Comparison of ENCODE assay signal across 32 cellular contexts in the genomic region with DNA sequence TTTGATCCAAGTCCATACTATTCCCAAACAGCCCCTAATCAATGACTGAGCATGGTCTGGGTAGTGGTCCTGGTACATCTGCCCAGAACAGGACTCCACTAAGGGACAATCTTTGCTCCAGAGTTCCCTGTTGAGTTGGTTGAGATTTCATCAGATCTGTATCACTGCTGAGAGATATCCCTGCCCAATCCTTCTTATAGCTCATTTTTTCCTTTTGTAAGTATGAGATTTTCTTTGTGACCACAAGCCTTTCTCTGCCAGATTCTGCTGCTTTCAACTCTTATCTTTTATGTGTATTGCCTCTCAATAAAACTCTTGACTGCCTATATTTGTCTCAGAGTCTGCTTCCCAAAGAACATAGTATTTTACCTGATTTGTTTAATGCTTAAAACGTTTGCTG. TPM values are rescaled to one million over a fixed set of nuclear protein-coding genes. Genes with fewer than 3 reads are reported as not detected.
"Had no signal": no experiment of that assay in that cellular context is flagged by ENCODE, and none has a peak within 500 bp of the region (broad histone marks: within the 10 kb centered on the region; RNA-seq: fewer than 3 reads in every experiment).

No MANE protein-coding gene starts in this region.

- FAIRE-seq: RCC 7860 had no signal

- H3K27me3 ChIP-seq: ascending aorta, MG63 had no signal

- ATAC-seq: activated CD8-positive, alpha-beta T cell treated with anti-CD3 and anti-CD28 coated beads for 36 hours; activated T-cell treated with anti-CD3 and anti-CD28 coated beads, Interleukin-2, amount 50 U/mL, for 72 hours; activated T-helper 17 cell treated with anti-CD3 and anti-CD28 coated beads, Interleukin-2, amount 50 U/mL, for 72 hours; Right ventricle myocardium inferior had no signal

- DNase-seq: activated CD4-positive, alpha-beta T cell treated with anti-CD3 and anti-CD28 coated beads, Interleukin-2, amount 10 ng/mL, durations not matched to agents 24 days and 14 days; activated CD4-positive, alpha-beta T cell treated with anti-CD3 and anti-CD28 coated beads, Interleukin-2, amount 50 U/mL, for 4 hours; activated CD8-positive, alpha-beta T cell treated with anti-CD3 and anti-CD28 coated beads for 36 hours; activated effector memory CD4-positive, alpha-beta T cell treated with anti-CD3 and anti-CD28 coated beads, Interleukin-2, amount 50 U/mL, for 16 hours; activated naive CD4-positive, alpha-beta T cell; activated naive CD4-positive, alpha-beta T cell treated with anti-CD3 and anti-CD28 coated beads, Interleukin-2, amount 50 U/mL, for 16 hours; activated naive CD8-positive, alpha-beta T cell treated with anti-CD3 and anti-CD28 coated beads for 36 hours; activated T-cell treated with anti-CD3 and anti-CD28 coated beads, Interleukin-2, amount 50 U/mL, for 1 hour; activated T-cell treated with anti-CD3 and anti-CD28 coated beads, Interleukin-2, amount 50 U/mL, for 72 hours; amygdala; Kasumi-1; KG1; NCI-H1048; NCI-H1436 treated with DMSO at 0.1 percent for 48 hours; NCI-H1694 treated with DMSO at 0.1 percent for 48 hours; NCI-H2029; NCI-H345; NCI-H524 treated with DMSO at 0.1 percent for 48 hours; NK-92 treated with Interleukin-12 subunit alpha and Interleukin-12 subunit beta, amount 100 ng/mL, for 24 hours; PC-9; SIG-M5; SW 1271; T-helper 1 cell; T-helper 2 cell; T-helper 9 cell had no signal

- H3K4me2 ChIP-seq: PC-9 had no signal

- H3K36me3 ChIP-seq: ascending aorta, MG63 had no signal

- H3K4me3 ChIP-seq: ascending aorta, MG63, PC-9 had no signal

- H3K9me3 ChIP-seq: ascending aorta had no signal

- H3K27ac ChIP-seq: ascending aorta, PC-9, RWPE1 had no signal

- H3K4me1 ChIP-seq: ascending aorta had no signal

RNA-seq across cellular contexts. Expression of a gene that starts 46.2 kb away (rescaled TPM):
- total RNA-seq: OCI-LY7 had no signal
